ENCODE assay signal across 1 cellular context in the genomic region with DNA sequence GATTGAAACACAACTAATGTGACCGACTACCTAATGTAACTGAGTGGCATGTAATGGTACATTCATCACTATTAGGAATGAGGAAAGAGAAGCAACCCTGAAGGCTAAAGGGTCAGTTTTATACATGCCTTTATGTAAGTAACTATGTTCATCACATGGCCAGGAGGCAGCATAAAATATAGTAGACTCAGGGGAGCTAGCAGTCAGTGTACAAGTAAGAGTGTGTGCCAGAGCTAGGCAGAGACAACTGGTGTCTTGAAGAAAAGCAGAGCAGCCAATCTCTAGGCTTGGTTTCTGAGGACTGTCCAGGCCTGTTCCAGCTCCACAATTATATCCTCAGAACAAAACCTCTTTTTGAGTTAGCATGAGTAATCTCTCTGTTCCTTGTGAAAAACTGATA.
TF ChIP-seq lines count a peak whose summit lies in the region.

No MANE protein-coding gene starts in this region.

TF ChIP-seq in GM23338, 12 proteins besides CTCF, POLR2A, EP300 and RAD21 (continued from another document):
- TF ChIP-seq ZNF462 (CRISPR knock-in tag; IDR thresholded peaks at IDR 0.05) (no peak), NANOG (IDR thresholded peaks at IDR 0.05; ENCODE audit: borderline replicate concordance) (no peak), CREB1 (CRISPR knock-in tag; IDR thresholded peaks at IDR 0.05; ENCODE audit: low read depth) (no peak), ZNF331 (CRISPR knock-in tag; IDR thresholded peaks at IDR 0.05; ENCODE audit: low read depth) (no peak), POLR2AphosphoS5 (IDR thresholded peaks at IDR 0.05; ENCODE audit: low read depth) (no peak), JUNB (IDR thresholded peaks at IDR 0.05; ENCODE audit: unreplicated experiment) (no peak), REST (IDR thresholded peaks at IDR 0.05; ENCODE audit: unreplicated experiment) (no peak), EZH2phosphoT487 (IDR thresholded peaks at IDR 0.05; ENCODE audit: unreplicated experiment) (no peak)
- TF ChIP-seq, protein P1, sequence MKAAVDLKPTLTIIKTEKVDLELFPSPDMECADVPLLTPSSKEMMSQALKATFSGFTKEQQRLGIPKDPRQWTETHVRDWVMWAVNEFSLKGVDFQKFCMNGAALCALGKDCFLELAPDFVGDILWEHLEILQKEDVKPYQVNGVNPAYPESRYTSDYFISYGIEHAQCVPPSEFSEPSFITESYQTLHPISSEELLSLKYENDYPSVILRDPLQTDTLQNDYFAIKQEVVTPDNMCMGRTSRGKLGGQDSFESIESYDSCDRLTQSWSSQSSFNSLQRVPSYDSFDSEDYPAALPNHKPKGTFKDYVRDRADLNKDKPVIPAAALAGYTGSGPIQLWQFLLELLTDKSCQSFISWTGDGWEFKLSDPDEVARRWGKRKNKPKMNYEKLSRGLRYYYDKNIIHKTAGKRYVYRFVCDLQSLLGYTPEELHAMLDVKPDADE (IDR thresholded peaks at IDR 0.05), result no peak
